ENCODE assay signal across 1 cellular context in the genomic region with DNA sequence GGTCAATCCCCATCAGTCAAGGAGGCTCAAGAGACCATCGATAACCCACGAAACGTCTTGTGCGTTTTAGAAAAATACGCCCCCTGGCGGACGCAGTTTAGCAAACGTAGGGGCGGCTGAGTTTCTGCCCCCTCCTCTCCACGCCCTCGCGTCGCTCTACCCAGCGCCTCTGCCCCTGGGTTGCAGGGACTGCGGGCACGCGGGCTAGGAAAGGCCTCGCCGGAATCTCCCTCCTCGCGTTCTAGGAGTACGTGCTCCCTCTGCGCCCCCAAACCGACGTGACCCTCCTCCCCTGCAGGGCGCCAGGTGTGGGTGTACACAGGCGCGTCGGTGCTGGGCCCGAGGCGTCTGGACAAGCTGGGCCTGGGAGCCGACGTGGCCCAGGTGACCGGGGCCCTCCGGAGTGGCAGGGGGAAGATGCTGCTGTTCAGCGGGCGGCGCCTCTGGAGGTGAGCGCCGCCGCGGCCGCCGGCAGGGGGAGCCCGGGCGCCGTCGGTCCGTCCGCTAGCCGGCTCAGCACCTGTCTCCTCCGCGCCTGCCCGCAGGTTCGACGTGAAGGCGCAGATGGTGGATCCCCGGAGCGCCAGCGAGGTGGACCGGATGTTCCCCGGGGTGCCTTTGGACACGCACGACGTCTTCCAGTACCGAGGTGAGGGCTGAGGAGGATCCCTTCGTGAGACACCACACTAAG.
TF ChIP-seq lines count a peak whose summit lies in the region.

No MANE protein-coding gene starts in this region.

TF ChIP-seq in HepG2, 621 proteins besides CTCF, POLR2A, EP300 and RAD21 (continued from another document and continues in another):
- TF ChIP-seq, protein P1, sequence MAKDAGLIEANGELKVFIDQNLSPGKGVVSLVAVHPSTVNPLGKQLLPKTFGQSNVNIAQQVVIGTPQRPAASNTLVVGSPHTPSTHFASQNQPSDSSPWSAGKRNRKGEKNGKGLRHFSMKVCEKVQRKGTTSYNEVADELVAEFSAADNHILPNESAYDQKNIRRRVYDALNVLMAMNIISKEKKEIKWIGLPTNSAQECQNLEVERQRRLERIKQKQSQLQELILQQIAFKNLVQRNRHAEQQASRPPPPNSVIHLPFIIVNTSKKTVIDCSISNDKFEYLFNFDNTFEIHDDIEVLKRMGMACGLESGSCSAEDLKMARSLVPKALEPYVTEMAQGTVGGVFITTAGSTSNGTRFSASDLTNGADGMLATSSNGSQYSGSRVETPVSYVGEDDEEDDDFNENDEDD (CRISPR knock-in tag; IDR thresholded peaks at IDR 0.05; ENCODE audit: borderline replicate concordance): no peak; the same call in 1 of the 2 replicates
- no peak for TF ChIP-seq SMARCE1 (IDR thresholded peaks at IDR 0.05; ENCODE audit: borderline replicate concordance)
- TF ChIP-seq ZNF263 (CRISPR knock-in tag; IDR thresholded peaks at IDR 0.05): peak; percentile 75
- TF ChIP-seq, protein P2, sequence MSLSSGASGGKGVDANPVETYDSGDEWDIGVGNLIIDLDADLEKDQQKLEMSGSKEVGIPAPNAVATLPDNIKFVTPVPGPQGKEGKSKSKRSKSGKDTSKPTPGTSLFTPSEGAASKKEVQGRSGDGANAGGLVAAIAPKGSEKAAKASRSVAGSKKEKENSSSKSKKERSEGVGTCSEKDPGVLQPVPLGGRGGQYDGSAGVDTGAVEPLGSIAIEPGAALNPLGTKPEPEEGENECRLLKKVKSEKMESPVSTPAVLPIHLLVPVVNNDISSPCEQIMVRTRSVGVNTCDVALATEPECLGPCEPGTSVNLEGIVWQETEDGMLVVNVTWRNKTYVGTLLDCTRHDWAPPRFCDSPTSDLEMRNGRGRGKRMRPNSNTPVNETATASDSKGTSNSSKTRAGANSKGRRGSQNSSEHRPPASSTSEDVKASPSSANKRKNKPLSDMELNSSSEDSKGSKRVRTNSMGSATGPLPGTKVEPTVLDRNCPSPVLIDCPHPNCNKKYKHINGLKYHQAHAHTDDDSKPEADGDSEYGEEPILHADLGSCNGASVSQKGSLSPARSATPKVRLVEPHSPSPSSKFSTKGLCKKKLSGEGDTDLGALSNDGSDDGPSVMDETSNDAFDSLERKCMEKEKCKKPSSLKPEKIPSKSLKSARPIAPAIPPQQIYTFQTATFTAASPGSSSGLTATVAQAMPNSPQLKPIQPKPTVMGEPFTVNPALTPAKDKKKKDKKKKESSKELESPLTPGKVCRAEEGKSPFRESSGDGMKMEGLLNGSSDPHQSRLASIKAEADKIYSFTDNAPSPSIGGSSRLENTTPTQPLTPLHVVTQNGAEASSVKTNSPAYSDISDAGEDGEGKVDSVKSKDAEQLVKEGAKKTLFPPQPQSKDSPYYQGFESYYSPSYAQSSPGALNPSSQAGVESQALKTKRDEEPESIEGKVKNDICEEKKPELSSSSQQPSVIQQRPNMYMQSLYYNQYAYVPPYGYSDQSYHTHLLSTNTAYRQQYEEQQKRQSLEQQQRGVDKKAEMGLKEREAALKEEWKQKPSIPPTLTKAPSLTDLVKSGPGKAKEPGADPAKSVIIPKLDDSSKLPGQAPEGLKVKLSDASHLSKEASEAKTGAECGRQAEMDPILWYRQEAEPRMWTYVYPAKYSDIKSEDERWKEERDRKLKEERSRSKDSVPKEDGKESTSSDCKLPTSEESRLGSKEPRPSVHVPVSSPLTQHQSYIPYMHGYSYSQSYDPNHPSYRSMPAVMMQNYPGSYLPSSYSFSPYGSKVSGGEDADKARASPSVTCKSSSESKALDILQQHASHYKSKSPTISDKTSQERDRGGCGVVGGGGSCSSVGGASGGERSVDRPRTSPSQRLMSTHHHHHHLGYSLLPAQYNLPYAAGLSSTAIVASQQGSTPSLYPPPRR (CRISPR knock-in tag; IDR thresholded peaks at IDR 0.05; ENCODE audit: borderline replicate concordance): peak; percentile 48; the same call in 1 of the 2 replicates
- TF ChIP-seq ZFP1 (CRISPR knock-in tag; IDR thresholded peaks at IDR 0.05): no peak
- TF ChIP-seq ZNF607 (CRISPR knock-in tag; IDR thresholded peaks at IDR 0.05; ENCODE audit: borderline replicate concordance): peak; percentile 69; the same call in 1 of the 2 replicates
- TF ChIP-seq, protein P3, sequence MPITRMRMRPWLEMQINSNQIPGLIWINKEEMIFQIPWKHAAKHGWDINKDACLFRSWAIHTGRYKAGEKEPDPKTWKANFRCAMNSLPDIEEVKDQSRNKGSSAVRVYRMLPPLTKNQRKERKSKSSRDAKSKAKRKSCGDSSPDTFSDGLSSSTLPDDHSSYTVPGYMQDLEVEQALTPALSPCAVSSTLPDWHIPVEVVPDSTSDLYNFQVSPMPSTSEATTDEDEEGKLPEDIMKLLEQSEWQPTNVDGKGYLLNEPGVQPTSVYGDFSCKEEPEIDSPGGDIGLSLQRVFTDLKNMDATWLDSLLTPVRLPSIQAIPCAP (CRISPR knock-in tag; IDR thresholded peaks at IDR 0.05; ENCODE audit: low read depth): no peak
- TF ChIP-seq SOX13 (IDR thresholded peaks at IDR 0.05): no peak
- peak in 1 of 2 experiments; percentile 19; a peak in 1 of 4 replicates for TF ChIP-seq SOX13 (CRISPR knock-in tag; conservative IDR thresholded peaks at IDR 0.05 in 1 of 2, IDR thresholded peaks at IDR 0.05 in 1 of 2)
- TF ChIP-seq, protein P4, sequence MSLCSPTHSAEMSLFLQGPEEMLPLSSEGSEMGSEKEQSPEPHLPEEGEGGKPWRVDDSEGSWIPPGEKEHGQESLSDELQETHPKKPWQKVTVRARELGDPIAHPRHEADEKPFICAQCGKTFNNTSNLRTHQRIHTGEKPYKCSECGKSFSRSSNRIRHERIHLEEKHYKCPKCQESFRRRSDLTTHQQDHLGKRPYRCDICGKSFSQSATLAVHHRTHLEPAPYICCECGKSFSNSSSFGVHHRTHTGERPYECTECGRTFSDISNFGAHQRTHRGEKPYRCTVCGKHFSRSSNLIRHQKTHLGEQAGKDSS (CRISPR knock-in tag; IDR thresholded peaks at IDR 0.05; ENCODE audit: borderline replicate concordance, low read depth): peak; percentile 81; the same call in 1 of the 2 replicates
- no peak; the same call in 1 of the 2 replicates for TF ChIP-seq ZSCAN9 (CRISPR knock-in tag; IDR thresholded peaks at IDR 0.05; ENCODE audit: borderline replicate concordance)
- TF ChIP-seq AGO1 (IDR thresholded peaks at IDR 0.05; ENCODE audit: low read depth, low read length, poor library complexity, severe bottlenecking): peak; percentile 84
- peak; percentile 68; the same call in 1 of the 2 replicates for TF ChIP-seq ZNF556 (CRISPR knock-in tag; IDR thresholded peaks at IDR 0.05; ENCODE audit: borderline replicate concordance)
- TF ChIP-seq, protein P5, sequence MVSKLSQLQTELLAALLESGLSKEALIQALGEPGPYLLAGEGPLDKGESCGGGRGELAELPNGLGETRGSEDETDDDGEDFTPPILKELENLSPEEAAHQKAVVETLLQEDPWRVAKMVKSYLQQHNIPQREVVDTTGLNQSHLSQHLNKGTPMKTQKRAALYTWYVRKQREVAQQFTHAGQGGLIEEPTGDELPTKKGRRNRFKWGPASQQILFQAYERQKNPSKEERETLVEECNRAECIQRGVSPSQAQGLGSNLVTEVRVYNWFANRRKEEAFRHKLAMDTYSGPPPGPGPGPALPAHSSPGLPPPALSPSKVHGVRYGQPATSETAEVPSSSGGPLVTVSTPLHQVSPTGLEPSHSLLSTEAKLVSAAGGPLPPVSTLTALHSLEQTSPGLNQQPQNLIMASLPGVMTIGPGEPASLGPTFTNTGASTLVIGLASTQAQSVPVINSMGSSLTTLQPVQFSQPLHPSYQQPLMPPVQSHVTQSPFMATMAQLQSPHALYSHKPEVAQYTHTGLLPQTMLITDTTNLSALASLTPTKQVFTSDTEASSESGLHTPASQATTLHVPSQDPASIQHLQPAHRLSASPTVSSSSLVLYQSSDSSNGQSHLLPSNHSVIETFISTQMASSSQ (IDR thresholded peaks at IDR 0.05; ENCODE audit: low read depth): no peak
- TF ChIP-seq, protein P5 (CRISPR knock-in tag; IDR thresholded peaks at IDR 0.05; ENCODE audit: borderline replicate concordance): 0 out of 2 replicates have a peak, but pooled peaks have one; percentile 46
- peak; percentile 50 for TF ChIP-seq REPIN1 (CRISPR knock-in tag; IDR thresholded peaks at IDR 0.05; ENCODE audit: borderline replicate concordance, low read depth)
- no peak for TF ChIP-seq EHMT2 (IDR thresholded peaks at IDR 0.05; ENCODE audit: borderline replicate concordance, low read depth, low read length)
- peak; percentile 28; the same call in 1 of the 2 replicates for TF ChIP-seq ZNF7 (CRISPR knock-in tag; IDR thresholded peaks at IDR 0.05)
- no peak for TF ChIP-seq ZFAT (CRISPR knock-in tag; conservative IDR thresholded peaks at IDR 0.05)
- TF ChIP-seq YY1 (IDR thresholded peaks at IDR 0.05; ENCODE audit: insufficient read depth, insufficient replicate concordance, low read depth, low read length): peak; percentile 73
- TF ChIP-seq ZBTB38 (CRISPR knock-in tag; IDR thresholded peaks at IDR 0.05): no peak
- TF ChIP-seq NFE2 (CRISPR knock-in tag; IDR thresholded peaks at IDR 0.05): no peak
- TF ChIP-seq HNRNPLL (IDR thresholded peaks at IDR 0.05; ENCODE audit: low read depth, low read length, poor library complexity, severe bottlenecking): peak; percentile 73
- TF ChIP-seq ZNF12 (CRISPR knock-in tag; IDR thresholded peaks at IDR 0.05): no peak
- peak; percentile 31; the same call in 1 of the 2 replicates for TF ChIP-seq ZNF720 (CRISPR knock-in tag; IDR thresholded peaks at IDR 0.05)
- peak; percentile 46 for TF ChIP-seq NFE2L1 (CRISPR knock-in tag; IDR thresholded peaks at IDR 0.05; ENCODE audit: borderline replicate concordance)
- TF ChIP-seq, protein P6, sequence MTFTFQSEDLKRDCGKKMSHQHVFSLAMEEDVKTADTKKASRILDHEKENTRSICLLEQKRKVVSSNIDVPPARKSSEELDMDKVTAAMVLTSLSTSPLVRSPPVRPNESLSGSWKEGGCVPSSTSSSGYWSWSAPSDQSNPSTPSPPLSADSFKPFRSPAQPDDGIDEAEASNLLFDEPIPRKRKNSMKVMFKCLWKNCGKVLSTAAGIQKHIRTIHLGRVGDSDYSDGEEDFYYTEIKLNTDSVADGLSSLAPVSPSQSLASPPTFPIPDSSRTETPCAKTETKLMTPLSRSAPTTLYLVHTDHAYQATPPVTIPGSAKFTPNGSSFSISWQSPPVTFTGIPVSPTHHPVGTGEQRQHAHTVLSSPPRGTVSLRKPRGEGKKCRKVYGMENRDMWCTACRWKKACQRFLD (CRISPR knock-in tag; IDR thresholded peaks at IDR 0.05; ENCODE audit: borderline replicate concordance): peak; percentile 86; the same call in 1 of the 2 replicates
- TF ChIP-seq GABPA (IDR thresholded peaks at IDR 0.05; ENCODE audit: low read depth, low read length): peak; percentile 49
- no peak for TF ChIP-seq GABPA (CRISPR knock-in tag; IDR thresholded peaks at IDR 0.05; ENCODE audit: low read depth)
- TF ChIP-seq, protein P7, sequence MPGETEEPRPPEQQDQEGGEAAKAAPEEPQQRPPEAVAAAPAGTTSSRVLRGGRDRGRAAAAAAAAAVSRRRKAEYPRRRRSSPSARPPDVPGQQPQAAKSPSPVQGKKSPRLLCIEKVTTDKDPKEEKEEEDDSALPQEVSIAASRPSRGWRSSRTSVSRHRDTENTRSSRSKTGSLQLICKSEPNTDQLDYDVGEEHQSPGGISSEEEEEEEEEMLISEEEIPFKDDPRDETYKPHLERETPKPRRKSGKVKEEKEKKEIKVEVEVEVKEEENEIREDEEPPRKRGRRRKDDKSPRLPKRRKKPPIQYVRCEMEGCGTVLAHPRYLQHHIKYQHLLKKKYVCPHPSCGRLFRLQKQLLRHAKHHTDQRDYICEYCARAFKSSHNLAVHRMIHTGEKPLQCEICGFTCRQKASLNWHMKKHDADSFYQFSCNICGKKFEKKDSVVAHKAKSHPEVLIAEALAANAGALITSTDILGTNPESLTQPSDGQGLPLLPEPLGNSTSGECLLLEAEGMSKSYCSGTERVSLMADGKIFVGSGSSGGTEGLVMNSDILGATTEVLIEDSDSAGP (CRISPR knock-in tag; IDR thresholded peaks at IDR 0.05; ENCODE audit: borderline replicate concordance): peak; percentile 92
- peak; percentile 81 for TF ChIP-seq ZZZ3 (CRISPR knock-in tag; IDR thresholded peaks at IDR 0.05; ENCODE audit: borderline replicate concordance)
- no peak for TF ChIP-seq CC2D1A (CRISPR knock-in tag; IDR thresholded peaks at IDR 0.05)
- no peak for TF ChIP-seq NFYB (CRISPR knock-in tag; IDR thresholded peaks at IDR 0.05)
- no peak for TF ChIP-seq ZNF17 (CRISPR knock-in tag; IDR thresholded peaks at IDR 0.05)
- TF ChIP-seq HDAC2 (CRISPR knock-in tag; IDR thresholded peaks at IDR 0.05): 0 out of 2 replicates have a peak, but pooled peaks have one; percentile 34
- TF ChIP-seq, protein P8, sequence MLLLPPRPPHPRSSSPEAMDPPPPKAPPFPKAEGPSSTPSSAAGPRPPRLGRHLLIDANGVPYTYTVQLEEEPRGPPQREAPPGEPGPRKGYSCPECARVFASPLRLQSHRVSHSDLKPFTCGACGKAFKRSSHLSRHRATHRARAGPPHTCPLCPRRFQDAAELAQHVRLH (CRISPR knock-in tag; IDR thresholded peaks at IDR 0.05; ENCODE audit: borderline replicate concordance, low read depth): peak; percentile 82; the same call in 1 of the 2 replicates
